1 cellular context compared by ENCODE assay signal in the genomic region with DNA sequence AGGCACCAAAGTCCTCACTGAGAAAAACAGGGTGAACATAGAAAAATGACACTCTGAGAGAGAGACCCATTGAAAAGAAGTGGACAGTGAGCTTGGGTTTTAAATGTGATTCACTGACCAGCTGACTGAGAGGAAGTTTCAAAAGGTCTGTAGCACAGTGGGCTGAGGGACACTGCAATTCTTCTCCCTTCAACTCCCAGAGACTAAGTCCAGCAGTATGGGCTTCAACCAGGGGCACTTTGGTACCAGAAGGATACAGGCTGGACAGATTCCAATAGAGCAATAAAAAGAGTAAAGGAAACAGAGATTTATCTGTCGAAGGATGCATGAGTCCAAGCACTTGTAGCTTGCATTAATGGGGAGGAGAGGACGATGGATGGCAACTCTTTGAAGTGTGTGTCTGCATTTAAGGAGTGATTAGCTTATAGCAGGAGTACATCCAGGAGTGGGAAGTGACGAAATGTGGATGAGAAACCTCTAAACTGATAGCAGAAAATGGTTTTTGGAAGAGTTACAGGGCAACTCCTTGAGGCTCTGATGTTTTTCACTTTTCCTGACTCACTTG.
TF ChIP-seq lines count a peak whose summit lies in the region.

No MANE protein-coding gene starts in this region.

TF ChIP-seq in HepG2, 621 proteins besides CTCF, POLR2A, EP300 and RAD21 (continued from another document):
- TF ChIP-seq, protein P1, sequence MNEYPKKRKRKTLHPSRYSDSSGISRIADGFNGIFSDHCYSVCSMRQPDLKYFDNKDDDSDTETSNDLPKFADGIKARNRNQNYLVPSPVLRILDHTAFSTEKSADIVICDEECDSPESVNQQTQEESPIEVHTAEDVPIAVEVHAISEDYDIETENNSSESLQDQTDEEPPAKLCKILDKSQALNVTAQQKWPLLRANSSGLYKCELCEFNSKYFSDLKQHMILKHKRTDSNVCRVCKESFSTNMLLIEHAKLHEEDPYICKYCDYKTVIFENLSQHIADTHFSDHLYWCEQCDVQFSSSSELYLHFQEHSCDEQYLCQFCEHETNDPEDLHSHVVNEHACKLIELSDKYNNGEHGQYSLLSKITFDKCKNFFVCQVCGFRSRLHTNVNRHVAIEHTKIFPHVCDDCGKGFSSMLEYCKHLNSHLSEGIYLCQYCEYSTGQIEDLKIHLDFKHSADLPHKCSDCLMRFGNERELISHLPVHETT (CRISPR knock-in tag; conservative IDR thresholded peaks at IDR 0.05), result no peak
- TF ChIP-seq HNRNPL (IDR thresholded peaks at IDR 0.05; ENCODE audit: low read depth, low read length), result no peak
